In the genomic region with DNA sequence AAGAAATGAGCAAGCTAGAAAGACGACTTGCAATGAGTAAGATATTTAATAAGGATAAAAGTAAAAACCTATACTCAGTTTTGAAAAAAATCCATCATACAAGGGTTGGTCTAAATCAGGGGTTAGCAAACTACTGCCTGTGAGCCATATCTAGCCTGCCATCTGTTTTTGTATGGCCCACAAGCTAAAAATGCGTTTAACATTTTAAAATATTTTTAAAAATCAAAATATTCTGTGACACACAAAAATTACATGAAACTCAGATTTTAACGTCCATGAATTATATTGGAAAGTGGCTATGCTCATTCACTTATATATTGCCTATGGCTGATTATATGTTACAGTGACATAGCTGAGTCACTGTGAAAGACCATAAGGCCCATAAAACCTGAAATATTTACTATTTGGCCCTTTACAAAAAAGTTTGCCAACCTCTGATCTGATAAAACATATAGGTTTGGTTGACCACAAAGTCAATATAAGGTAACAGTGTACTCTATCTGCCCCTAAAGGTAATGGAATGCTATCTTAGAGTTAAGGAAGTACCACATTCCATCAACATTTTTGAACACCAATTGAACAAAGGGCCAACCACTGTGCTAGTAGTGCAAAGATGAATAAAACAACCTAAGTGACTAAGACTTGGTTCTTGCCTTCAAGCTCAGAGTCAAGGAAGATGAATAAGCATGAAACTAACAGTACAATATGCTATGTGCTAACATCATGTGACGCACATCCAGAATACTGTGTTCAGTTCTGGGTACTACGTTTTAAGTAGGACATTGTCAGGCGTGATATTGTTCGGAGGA, we compare ENCODE assay signal across 1 cellular context.
TF ChIP-seq lines count a peak whose summit lies in the region.

No MANE protein-coding gene starts in this region.

TF ChIP-seq in K562, 482 proteins besides CTCF, POLR2A, EP300 and RAD21 (continued from another document and continues in another):
- TF ChIP-seq, protein P1, sequence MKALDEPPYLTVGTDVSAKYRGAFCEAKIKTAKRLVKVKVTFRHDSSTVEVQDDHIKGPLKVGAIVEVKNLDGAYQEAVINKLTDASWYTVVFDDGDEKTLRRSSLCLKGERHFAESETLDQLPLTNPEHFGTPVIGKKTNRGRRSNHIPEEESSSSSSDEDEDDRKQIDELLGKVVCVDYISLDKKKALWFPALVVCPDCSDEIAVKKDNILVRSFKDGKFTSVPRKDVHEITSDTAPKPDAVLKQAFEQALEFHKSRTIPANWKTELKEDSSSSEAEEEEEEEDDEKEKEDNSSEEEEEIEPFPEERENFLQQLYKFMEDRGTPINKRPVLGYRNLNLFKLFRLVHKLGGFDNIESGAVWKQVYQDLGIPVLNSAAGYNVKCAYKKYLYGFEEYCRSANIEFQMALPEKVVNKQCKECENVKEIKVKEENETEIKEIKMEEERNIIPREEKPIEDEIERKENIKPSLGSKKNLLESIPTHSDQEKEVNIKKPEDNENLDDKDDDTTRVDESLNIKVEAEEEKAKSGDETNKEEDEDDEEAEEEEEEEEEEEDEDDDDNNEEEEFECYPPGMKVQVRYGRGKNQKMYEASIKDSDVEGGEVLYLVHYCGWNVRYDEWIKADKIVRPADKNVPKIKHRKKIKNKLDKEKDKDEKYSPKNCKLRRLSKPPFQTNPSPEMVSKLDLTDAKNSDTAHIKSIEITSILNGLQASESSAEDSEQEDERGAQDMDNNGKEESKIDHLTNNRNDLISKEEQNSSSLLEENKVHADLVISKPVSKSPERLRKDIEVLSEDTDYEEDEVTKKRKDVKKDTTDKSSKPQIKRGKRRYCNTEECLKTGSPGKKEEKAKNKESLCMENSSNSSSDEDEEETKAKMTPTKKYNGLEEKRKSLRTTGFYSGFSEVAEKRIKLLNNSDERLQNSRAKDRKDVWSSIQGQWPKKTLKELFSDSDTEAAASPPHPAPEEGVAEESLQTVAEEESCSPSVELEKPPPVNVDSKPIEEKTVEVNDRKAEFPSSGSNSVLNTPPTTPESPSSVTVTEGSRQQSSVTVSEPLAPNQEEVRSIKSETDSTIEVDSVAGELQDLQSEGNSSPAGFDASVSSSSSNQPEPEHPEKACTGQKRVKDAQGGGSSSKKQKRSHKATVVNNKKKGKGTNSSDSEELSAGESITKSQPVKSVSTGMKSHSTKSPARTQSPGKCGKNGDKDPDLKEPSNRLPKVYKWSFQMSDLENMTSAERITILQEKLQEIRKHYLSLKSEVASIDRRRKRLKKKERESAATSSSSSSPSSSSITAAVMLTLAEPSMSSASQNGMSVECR (CRISPR knock-in tag; IDR thresholded peaks at IDR 0.05) = no peak
- no peak for TF ChIP-seq ETS2 (tag; IDR thresholded peaks at IDR 0.05; ENCODE audit: borderline replicate concordance, poor library complexity, severe bottlenecking)
- no peak for TF ChIP-seq IRF2 (CRISPR knock-in tag; IDR thresholded peaks at IDR 0.05)
- TF ChIP-seq MAFF (IDR thresholded peaks at IDR 0.05; ENCODE audit: low read length) = peak; percentile 47; the same call in 1 of the 2 replicates
- TF ChIP-seq UBTF (IDR thresholded peaks at IDR 0.05; ENCODE audit: borderline replicate concordance in 1 of 2, low read depth in 2 of 2, low read length in 2 of 2) = no peak
- 0 out of 2 replicates have a peak, but pooled peaks have one; percentile 12 for TF ChIP-seq NCOR1 (IDR thresholded peaks at IDR 0.05)
- TF ChIP-seq POLR2G (IDR thresholded peaks at IDR 0.05; ENCODE audit: low read depth, low read length) = no peak
- no peak for TF ChIP-seq ZC3H8 (IDR thresholded peaks at IDR 0.05)
- TF ChIP-seq, protein P2, sequence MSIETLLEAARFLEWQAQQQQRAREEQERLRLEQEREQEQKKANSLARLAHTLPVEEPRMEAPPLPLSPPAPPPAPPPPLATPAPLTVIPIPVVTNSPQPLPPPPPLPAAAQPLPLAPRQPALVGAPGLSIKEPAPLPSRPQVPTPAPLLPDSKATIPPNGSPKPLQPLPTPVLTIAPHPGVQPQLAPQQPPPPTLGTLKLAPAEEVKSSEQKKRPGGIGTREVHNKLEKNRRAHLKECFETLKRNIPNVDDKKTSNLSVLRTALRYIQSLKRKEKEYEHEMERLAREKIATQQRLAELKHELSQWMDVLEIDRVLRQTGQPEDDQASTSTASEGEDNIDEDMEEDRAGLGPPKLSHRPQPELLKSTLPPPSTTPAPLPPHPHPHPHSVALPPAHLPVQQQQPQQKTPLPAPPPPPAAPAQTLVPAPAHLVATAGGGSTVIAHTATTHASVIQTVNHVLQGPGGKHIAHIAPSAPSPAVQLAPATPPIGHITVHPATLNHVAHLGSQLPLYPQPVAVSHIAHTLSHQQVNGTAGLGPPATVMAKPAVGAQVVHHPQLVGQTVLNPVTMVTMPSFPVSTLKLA (conservative IDR thresholded peaks at IDR 0.05) = 0 out of 4 replicates have a peak, but pooled peaks of 1 of the 2 experiments have one; percentile 24
- TF ChIP-seq REST (CRISPR knock-in tag; IDR thresholded peaks at IDR 0.05; ENCODE audit: low read depth) = no peak
- TF ChIP-seq BRD9 (IDR thresholded peaks at IDR 0.05; ENCODE audit: low read depth, partially characterized antibody) = no peak
- TF ChIP-seq GATAD2A (IDR thresholded peaks at IDR 0.05) = no peak
- no peak for TF ChIP-seq TAF9B (IDR thresholded peaks at IDR 0.05; ENCODE audit: partially characterized antibody)
- TF ChIP-seq ZNF586 (CRISPR knock-in tag; conservative IDR thresholded peaks at IDR 0.05) = no peak
- no peak for TF ChIP-seq HMG20A (CRISPR knock-in tag; conservative IDR thresholded peaks at IDR 0.05)
- TF ChIP-seq ZNF766 (CRISPR knock-in tag; conservative IDR thresholded peaks at IDR 0.05) = no peak
- TF ChIP-seq TOE1 (IDR thresholded peaks at IDR 0.05; ENCODE audit: borderline replicate concordance) = peak; percentile 81
- no peak for TF ChIP-seq TOE1 (CRISPR knock-in tag; IDR thresholded peaks at IDR 0.05; ENCODE audit: borderline replicate concordance, low read depth)
- TF ChIP-seq ELK1 (CRISPR knock-in tag; IDR thresholded peaks at IDR 0.05) = no peak
- TF ChIP-seq ZNF316 (IDR thresholded peaks at IDR 0.05) = peak; percentile 37
- peak; percentile 67 for TF ChIP-seq NFE2 (IDR thresholded peaks at IDR 0.05; ENCODE audit: low read depth)
- peak; percentile 70 for TF ChIP-seq DPF2 (IDR thresholded peaks at IDR 0.05)
- no peak for TF ChIP-seq TGIF2 (CRISPR knock-in tag; IDR thresholded peaks at IDR 0.05)
- TF ChIP-seq, protein P3, sequence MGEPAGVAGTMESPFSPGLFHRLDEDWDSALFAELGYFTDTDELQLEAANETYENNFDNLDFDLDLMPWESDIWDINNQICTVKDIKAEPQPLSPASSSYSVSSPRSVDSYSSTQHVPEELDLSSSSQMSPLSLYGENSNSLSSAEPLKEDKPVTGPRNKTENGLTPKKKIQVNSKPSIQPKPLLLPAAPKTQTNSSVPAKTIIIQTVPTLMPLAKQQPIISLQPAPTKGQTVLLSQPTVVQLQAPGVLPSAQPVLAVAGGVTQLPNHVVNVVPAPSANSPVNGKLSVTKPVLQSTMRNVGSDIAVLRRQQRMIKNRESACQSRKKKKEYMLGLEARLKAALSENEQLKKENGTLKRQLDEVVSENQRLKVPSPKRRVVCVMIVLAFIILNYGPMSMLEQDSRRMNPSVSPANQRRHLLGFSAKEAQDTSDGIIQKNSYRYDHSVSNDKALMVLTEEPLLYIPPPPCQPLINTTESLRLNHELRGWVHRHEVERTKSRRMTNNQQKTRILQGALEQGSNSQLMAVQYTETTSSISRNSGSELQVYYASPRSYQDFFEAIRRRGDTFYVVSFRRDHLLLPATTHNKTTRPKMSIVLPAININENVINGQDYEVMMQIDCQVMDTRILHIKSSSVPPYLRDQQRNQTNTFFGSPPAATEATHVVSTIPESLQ (CRISPR knock-in tag; IDR thresholded peaks at IDR 0.05) = no peak
- TF ChIP-seq ZBTB11 (CRISPR knock-in tag; IDR thresholded peaks at IDR 0.05) = 0 out of 6 replicates have a peak, but pooled peaks of 1 of the 3 experiments have one; percentile 7
- no peak; a peak in 1 of 4 replicates for TF ChIP-seq MLLT1 (IDR thresholded peaks at IDR 0.05)
- TF ChIP-seq ARID3B (CRISPR knock-in tag; IDR thresholded peaks at IDR 0.05; ENCODE audit: borderline replicate concordance) = no peak
- TF ChIP-seq NFYB (IDR thresholded peaks at IDR 0.05; ENCODE audit: extremely low read depth, insufficient read length) = no peak
